ENCODE assay signal across 8 cellular contexts in genomic region chr1:61337981-61338848, GRCh38.
DNase-seq lines count a peak whose midpoint lies in the region; ATAC-seq and TF ChIP-seq lines count a peak whose summit lies in the region.

No MANE protein-coding gene starts in this region.

- WGBS in ovary, 3 donors: 13 to 14% (median 14%) methylated on average over 13 of the region's 13 CpGs

- peak overlapping the region; percentile 76 for H3K9ac ChIP-seq in adipocyte (ENCODE audit: low read length)

- peaks cover 5% of the 10 kb centered on the region for H3K4me1 Mint-ChIP-seq in stimulated activated effector memory CD8-positive, alpha-beta T cell treated with anti-CD3 and anti-CD28 coated beads, Interleukin-12 subunit alpha, Interleukin-12 subunit beta, amount 100 ng/mL, for 72 hours

- peak overlapping the region; percentile 72 for H3K4me3 ChIP-seq in adipocyte (ENCODE audit: low read length)
- no peak overlapping the region for H3K4me3 ChIP-seq in ovary

- H3K36me3 ChIP-seq in adipocyte (ENCODE audit: control insufficient read depth, insufficient read depth, low read length, severe bottlenecking): peaks cover 3% of the 10 kb centered on the region
- H3K36me3 ChIP-seq in ovary: no peaks in the 10 kb centered on the region

- peak overlapping the region; percentile 21 to 60 for H3K27ac ChIP-seq in ovary

- ATAC-seq in stimulated activated effector memory CD8-positive, alpha-beta T cell treated with anti-CD3 and anti-CD28 coated beads, Interleukin-12 subunit alpha, Interleukin-12 subunit beta, amount 100 ng/mL, for 72 hours: no peak

- H3K4me1 ChIP-seq in adipocyte (ENCODE audit: control insufficient read depth, insufficient read depth, low read length) (peaks cover 37% of the 10 kb centered on the region), ovary (ENCODE audit: insufficient read depth) (peaks cover 11% of the 10 kb centered on the region)

- intact Hi-C loops in head of caudate nucleus (cut with DNase I): loop anchor here (5.0 kb wide), 1 partner anchor 286 kb away; no protein-coding TSS in a partner anchor
- intact Hi-C loops in ovary (cut with DNase I): loop anchor here in 1 of 4 donors (10.0 kb wide), 1 partner anchor 283 kb away; no protein-coding TSS in a partner anchor

- H3K27me3 ChIP-seq in adipocyte (replicated peaks; ENCODE audit: control insufficient read depth, insufficient read depth, low read length) (no peaks in the 10 kb centered on the region), ovary (no peaks in the 10 kb centered on the region)

- no peaks in the 10 kb centered on the region for H3K36me3 Mint-ChIP-seq in stimulated activated effector memory CD8-positive, alpha-beta T cell treated with anti-CD3 and anti-CD28 coated beads, Interleukin-12 subunit alpha, Interleukin-12 subunit beta, amount 100 ng/mL, for 72 hours

- no peak overlapping the region for H3K27ac Mint-ChIP-seq in stimulated activated effector memory CD8-positive, alpha-beta T cell treated with anti-CD3 and anti-CD28 coated beads, Interleukin-12 subunit alpha, Interleukin-12 subunit beta, amount 100 ng/mL, for 72 hours

- no peaks in the 10 kb centered on the region for H3K9me3 Mint-ChIP-seq in stimulated activated effector memory CD8-positive, alpha-beta T cell treated with anti-CD3 and anti-CD28 coated beads, Interleukin-12 subunit alpha, Interleukin-12 subunit beta, amount 100 ng/mL, for 72 hours

- H3K4me3 Mint-ChIP-seq in stimulated activated effector memory CD8-positive, alpha-beta T cell treated with anti-CD3 and anti-CD28 coated beads, Interleukin-12 subunit alpha, Interleukin-12 subunit beta, amount 100 ng/mL, for 72 hours: no peak overlapping the region

- in situ Hi-C loops in G401 (cut with HindIII; ENCODE audit: low sequenced_read_pairs): no loop called here

- DNase-seq in G401 (ENCODE audit: low spot score) (peak; percentile 94), NCI-H1694 treated with DMSO at 0.1 percent for 48 hours (lab: John Stamatoyannopoulos, UW) (peak; percentile 79), adipocyte (ENCODE audit: low read depth) (peak; percentile 93), head of caudate nucleus (peak; percentile 52 to 93 (median 82)), ovary (peak; percentile 49 to 60 (median 59)), OCI-M2 (lab: John Stamatoyannopoulos, UW; ENCODE audit: unreplicated experiment) (no peak), NCI-H1048 (lab: John Stamatoyannopoulos, UW) (no peak)
- no peak for DNase-seq in stimulated activated effector memory CD8-positive, alpha-beta T cell treated with anti-CD3 and anti-CD28 coated beads, Interleukin-12 subunit alpha, Interleukin-12 subunit beta, amount 100 ng/mL, for 72 hours (ENCODE audit: low spot score in 2 of 2)

- H3K9me3 ChIP-seq in adipocyte (ENCODE audit: control insufficient read depth, low read length) (no peaks in the 10 kb centered on the region), ovary (no peaks in the 10 kb centered on the region)

- peak in 2 of 3 donors; percentile 21 to 57 for TF ChIP-seq CTCF in ovary (IDR thresholded peaks at IDR 0.05)

- TF ChIP-seq EP300 in ovary (IDR thresholded peaks at IDR 0.05): no peak

- no peak for TF ChIP-seq POLR2A in ovary (IDR thresholded peaks at IDR 0.05)

Comparison
In these comparisons a context has a peak if more than half of its experiments do, and no peak if none do; other contexts are left out.
1. DNase-seq: peak in G401 (single experiment), NCI-H1694 treated with DMSO at 0.1 percent for 48 hours (single experiment), adipocyte (single experiment), head of caudate nucleus (42 of 42) and ovary (5 of 5); none in OCI-M2 (single experiment), stimulated activated effector memory CD8-positive, alpha-beta T cell treated with anti-CD3 and anti-CD28 coated beads, Interleukin-12 subunit alpha, Interleukin-12 subunit beta, amount 100 ng/mL, for 72 hours (0 of 2) and NCI-H1048 (single experiment).